In the genomic region with DNA sequence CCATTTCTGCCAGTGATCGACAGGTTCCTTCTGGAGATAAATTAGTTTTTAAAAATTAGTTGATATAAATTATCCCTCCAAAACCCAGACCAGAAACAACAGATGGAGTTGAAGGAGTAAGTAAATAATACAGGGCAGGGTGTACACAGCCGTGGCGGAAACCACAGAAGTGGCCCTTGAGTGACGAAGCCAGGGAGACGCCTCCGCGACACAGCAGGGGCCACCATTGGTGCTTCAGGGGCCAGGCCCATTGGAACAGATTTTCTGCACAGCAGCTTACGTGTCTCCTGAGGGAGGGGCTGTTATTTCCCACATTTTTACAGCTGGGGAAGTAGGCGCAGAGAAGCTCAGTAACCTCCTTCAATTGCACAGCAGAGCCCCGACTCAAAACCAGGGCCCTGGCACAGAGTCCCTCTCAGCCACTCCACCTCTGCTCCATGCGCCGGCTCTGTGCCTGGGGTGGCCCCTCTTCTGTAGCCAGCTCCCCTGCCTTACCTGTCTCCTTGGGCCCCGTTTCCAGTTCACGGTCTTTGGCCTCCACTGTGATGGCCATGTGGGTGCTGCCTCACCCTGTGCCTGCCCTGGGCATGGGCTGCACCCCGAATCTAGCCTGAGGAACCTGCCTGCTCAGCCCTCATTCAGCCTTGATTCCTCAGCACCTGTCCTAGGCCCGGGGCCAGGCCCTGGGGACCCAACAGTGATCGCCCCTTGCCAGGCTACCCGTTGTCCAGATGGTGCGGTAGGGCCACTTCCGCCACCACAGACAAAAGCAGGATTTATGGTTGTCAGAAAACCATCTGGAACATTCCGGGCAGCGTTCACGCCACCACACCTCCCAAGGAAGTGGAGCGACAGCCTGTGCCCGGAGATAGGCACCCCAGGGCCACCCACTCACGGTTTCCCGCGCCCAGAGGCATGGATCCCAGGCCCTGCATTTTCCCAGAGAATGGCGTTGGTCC, we compare ENCODE assay signal across 13 cellular contexts.
DNase-seq lines count a peak whose midpoint lies in the region; ATAC-seq and TF ChIP-seq lines count a peak whose summit lies in the region.
"Had no signal": no experiment of that assay in that cellular context is flagged by ENCODE, and none has a peak within 500 bp of the region (broad histone marks: within the 10 kb centered on the region; RNA-seq: fewer than 3 reads in every experiment).

No MANE protein-coding gene starts in this region.

- in situ Hi-C loops in ACHN (cut with HindIII; ENCODE audit: low pct_ligation_motif_present, low pct_unique_long_range_greater_than_20kb, low sequenced_read_pairs) = no loop called here

- peaks cover 6% of the 10 kb centered on the region for H3K27me3 Mint-ChIP-seq in type B pancreatic cell

- peaks cover 2 to 8% of the 10 kb centered on the region in 2 donors for H3K4me1 ChIP-seq in left lung

- H3K27me3 ChIP-seq in left lung = no peaks in the 10 kb centered on the region

- H3K9me3 Mint-ChIP-seq in type B pancreatic cell = no peaks in the 10 kb centered on the region
- H3K9me3 Mint-ChIP-seq: activated T-cell treated with anti-CD3 and anti-CD28 coated beads, Interleukin-2, amount 50 U/mL, for 4 hours; T-helper 1 cell treated with Interleukin-12 subunit alpha and Interleukin-12 subunit beta and Interleukin-4 antibody, amounts not matched to agents 30 μg/mL and 1 μg/mL, for 36 hours had no signal

- no peak for TF ChIP-seq CTCF in left lung (IDR thresholded peaks at IDR 0.05)
- TF ChIP-seq CTCF in type B pancreatic cell (conservative IDR thresholded peaks at IDR 0.05) = no peak

- H3K4me3 ChIP-seq in left lung = no peak overlapping the region

- ATAC-seq in left lung = peak; percentile 90
- ATAC-seq: activated T-cell treated with anti-CD3 and anti-CD28 coated beads, Interleukin-2, amount 50 U/mL, for 4 hours; HCT116 had no signal

- H3K27ac Mint-ChIP-seq in type B pancreatic cell = no peak overlapping the region
- H3K27ac Mint-ChIP-seq: T-helper 1 cell treated with Interleukin-12 subunit alpha and Interleukin-12 subunit beta and Interleukin-4 antibody, amounts not matched to agents 30 μg/mL and 1 μg/mL, for 36 hours had no signal

- H3K36me3 ChIP-seq in left lung = no peaks in the 10 kb centered on the region

- H3K27ac ChIP-seq in left lung = peak overlapping the region in 1 of 2 donors; percentile 33
- H3K27ac ChIP-seq: C4-2B had no signal

- DNase-seq in DMS79 treated with DMSO at 0.1 percent for 48 hours (lab: John Stamatoyannopoulos, UW) = peak; percentile 85
- DNase-seq in NCI-H1694 (lab: John Stamatoyannopoulos, UW) = peak; percentile 88
- DNase-seq in NCI-H748 (lab: John Stamatoyannopoulos, UW; ENCODE audit: unreplicated experiment) = peak; percentile 84
- DNase-seq in left lung = peak; percentile 88 to 89
- no peak for DNase-seq in type B pancreatic cell (ENCODE audit: extremely low spot score, unreplicated experiment)
- no peak for DNase-seq in ACHN
- no peak for DNase-seq in AG08395 (ENCODE audit: low spot score)
- no peak for DNase-seq in effector CD4-positive, alpha-beta T cell
- DNase-seq: activated CD4-positive, alpha-beta T cell treated with anti-CD3 and anti-CD28 coated beads for 4 hours; activated T-cell treated with anti-CD3 and anti-CD28 coated beads, Interleukin-2, amount 50 U/mL, for 4 hours had no signal

- H3K36me3 Mint-ChIP-seq in type B pancreatic cell = no peaks in the 10 kb centered on the region

- intact Hi-C loops in left lung (cut with DNase I) = no loop called here

- H3K9me3 ChIP-seq in left lung = no peaks in the 10 kb centered on the region

- no peak overlapping the region for H3K4me3 Mint-ChIP-seq in type B pancreatic cell
- H3K4me3 Mint-ChIP-seq: activated T-cell treated with anti-CD3 and anti-CD28 coated beads, Interleukin-2, amount 50 U/mL, for 4 hours; T-helper 1 cell treated with Interleukin-12 subunit alpha and Interleukin-12 subunit beta and Interleukin-4 antibody, amounts not matched to agents 30 μg/mL and 1 μg/mL, for 36 hours had no signal

- peaks cover 33% of the 10 kb centered on the region for H3K4me1 Mint-ChIP-seq in type B pancreatic cell (ENCODE audit: unreplicated experiment)

Comparison
In these comparisons a context has a peak if more than half of its experiments do, and no peak if none do; other contexts are left out.
1. DNase-seq: peak in DMS79 treated with DMSO at 0.1 percent for 48 hours (single experiment), NCI-H1694 (single experiment), NCI-H748 (single experiment) and left lung (2 of 2); none in type B pancreatic cell (single experiment), ACHN (single experiment), AG08395 (single experiment) and effector CD4-positive, alpha-beta T cell (single experiment).